20 cellular contexts compared by ENCODE assay signal in genomic region chr15:59523702-59524101, GRCh38.
A peak's percentile ranks its signal among the peaks of the same experiment; 100 is the strongest.
DNase-seq lines count a peak whose midpoint lies in the region; ATAC-seq and TF ChIP-seq lines count a peak whose summit lies in the region.
"Had no signal": no experiment of that assay in that cellular context is flagged by ENCODE, and none has a peak within 500 bp of the region (broad histone marks: within the 10 kb centered on the region; RNA-seq: fewer than 3 reads in every experiment).

No MANE protein-coding gene starts in this region.

- no peak overlapping the region for H3K4me3 ChIP-seq in psoas muscle
- H3K4me3 ChIP-seq: esophagus squamous epithelium, GM12878, hepatocyte had no signal

- POLR2A ChIA-PET in activated CD8-positive, alpha-beta T cell treated with anti-CD3 and anti-CD28 coated beads, Interleukin-2, amount 10 ng/mL, durations not matched to agents 7 days and 5 days (lab: Charles Lee): no interaction called here
- POLR2A ChIA-PET in activated CD8-positive, alpha-beta T cell treated with anti-CD3 and anti-CD28 coated beads for 36 hours (lab: Charles Lee): interaction anchor here (1.0 kb wide), 1 partner anchor 8 kb away, joined by 4 read pairs; no protein-coding TSS in a partner anchor

- TF ChIP-seq CTCF in activated CD8-positive, alpha-beta T cell treated with anti-CD3 and anti-CD28 coated beads for 36 hours (IDR thresholded peaks at IDR 0.05): no peak
- TF ChIP-seq CTCF in osteocyte (IDR thresholded peaks at IDR 0.05) (no peak), psoas muscle (IDR thresholded peaks at IDR 0.05) (no peak)

- H3K27me3 ChIP-seq in psoas muscle (ENCODE audit: insufficient read depth in 3 of 3, low read length in 2 of 3): no peaks in the 10 kb centered on the region
- H3K27me3 ChIP-seq: esophagus squamous epithelium, hepatocyte had no signal

- CTCF ChIA-PET in activated CD8-positive, alpha-beta T cell treated with anti-CD3 and anti-CD28 coated beads, Interleukin-2, amount 10 ng/mL, durations not matched to agents 7 days and 5 days (lab: Charles Lee): interaction anchor here (0.9 to 2.7 kb wide), 5 partner anchors 9 to 544 kb away, joined by 3 to 32 read pairs (median 4); no protein-coding TSS in a partner anchor
- CTCF ChIA-PET in activated CD8-positive, alpha-beta T cell treated with anti-CD3 and anti-CD28 coated beads for 36 hours (lab: Charles Lee): interaction anchor here (0.9 to 1.5 kb wide), 5 partner anchors 9 to 566 kb away, joined by 3 to 8 read pairs (median 4); partner anchors contain the start of gene MYO1E

- no peaks in the 10 kb centered on the region for H3K36me3 Mint-ChIP-seq in activated CD8-positive, alpha-beta T cell treated with anti-CD3 and anti-CD28 coated beads, Interleukin-2, amount 10 ng/mL, durations not matched to agents 7 days and 5 days (ENCODE audit: low read depth)
- no peaks in the 10 kb centered on the region for H3K36me3 Mint-ChIP-seq in activated CD8-positive, alpha-beta T cell treated with anti-CD3 and anti-CD28 coated beads for 36 hours (ENCODE audit: low read depth)
- H3K36me3 Mint-ChIP-seq in IgD-negative memory B cell: no peaks in the 10 kb centered on the region
- peaks cover 2% of the 10 kb centered on the region for H3K36me3 Mint-ChIP-seq in central memory CD8-positive, alpha-beta T cell (ENCODE audit: insufficient read depth)
- H3K36me3 Mint-ChIP-seq in osteocyte (ENCODE audit: unreplicated experiment): no peaks in the 10 kb centered on the region

- no peaks in the 10 kb centered on the region for H3K36me3 ChIP-seq in psoas muscle (ENCODE audit: insufficient read depth in 1 of 2, low read depth in 1 of 2)
- H3K36me3 ChIP-seq: esophagus squamous epithelium had no signal

- H3K9me3 Mint-ChIP-seq in activated CD8-positive, alpha-beta T cell treated with anti-CD3 and anti-CD28 coated beads, Interleukin-2, amount 10 ng/mL, durations not matched to agents 7 days and 5 days (ENCODE audit: insufficient read depth): no peaks in the 10 kb centered on the region
- no peaks in the 10 kb centered on the region for H3K9me3 Mint-ChIP-seq in activated CD8-positive, alpha-beta T cell treated with anti-CD3 and anti-CD28 coated beads for 36 hours
- H3K9me3 Mint-ChIP-seq in IgD-negative memory B cell: no peaks in the 10 kb centered on the region
- no peaks in the 10 kb centered on the region for H3K9me3 Mint-ChIP-seq in central memory CD8-positive, alpha-beta T cell
- no peaks in the 10 kb centered on the region for H3K9me3 Mint-ChIP-seq in osteocyte (ENCODE audit: unreplicated experiment)
- H3K9me3 Mint-ChIP-seq: endodermal cell; nephron; T-helper 2 cell treated with Interferon-gamma antibody and Interleukin-4, amounts not matched to agents 5 μg/mL and 100 μg/mL, for 36 hours had no signal

- H3K4me1 Mint-ChIP-seq in activated CD8-positive, alpha-beta T cell treated with anti-CD3 and anti-CD28 coated beads, Interleukin-2, amount 10 ng/mL, durations not matched to agents 7 days and 5 days (ENCODE audit: low read depth): peaks cover 27% of the 10 kb centered on the region
- H3K4me1 Mint-ChIP-seq in activated CD8-positive, alpha-beta T cell treated with anti-CD3 and anti-CD28 coated beads for 36 hours (ENCODE audit: low read depth): peaks cover 22% of the 10 kb centered on the region
- H3K4me1 Mint-ChIP-seq in IgD-negative memory B cell: peaks cover 34 to 47% (median 43%) of the 10 kb centered on the region in 3 donors
- H3K4me1 Mint-ChIP-seq in central memory CD8-positive, alpha-beta T cell: peaks cover 23% of the 10 kb centered on the region
- peaks cover under 1% of the 10 kb centered on the region for H3K4me1 Mint-ChIP-seq in osteocyte (ENCODE audit: unreplicated experiment)
- H3K4me1 Mint-ChIP-seq: nephron had no signal

- no peak for ATAC-seq in activated CD8-positive, alpha-beta T cell treated with anti-CD3 and anti-CD28 coated beads, Interleukin-2, amount 10 ng/mL, durations not matched to agents 7 days and 5 days
- ATAC-seq in activated CD8-positive, alpha-beta T cell treated with anti-CD3 and anti-CD28 coated beads for 36 hours: no peak
- ATAC-seq in central memory CD8-positive, alpha-beta T cell (replicated peaks; ENCODE audit: extremely low read depth, poor library complexity, severe bottlenecking): no peak
- no peak for ATAC-seq in psoas muscle
- ATAC-seq: left lobe of liver had no signal

- H3K27ac Mint-ChIP-seq in activated CD8-positive, alpha-beta T cell treated with anti-CD3 and anti-CD28 coated beads, Interleukin-2, amount 10 ng/mL, durations not matched to agents 7 days and 5 days: peak overlapping the region; percentile 2
- no peak overlapping the region for H3K27ac Mint-ChIP-seq in activated CD8-positive, alpha-beta T cell treated with anti-CD3 and anti-CD28 coated beads for 36 hours
- peak overlapping the region; percentile 80 to 94 (median 86) for H3K27ac Mint-ChIP-seq in IgD-negative memory B cell
- no peak overlapping the region for H3K27ac Mint-ChIP-seq in central memory CD8-positive, alpha-beta T cell (ENCODE audit: low read depth)
- no peak overlapping the region for H3K27ac Mint-ChIP-seq in osteocyte (ENCODE audit: unreplicated experiment)
- H3K27ac Mint-ChIP-seq: endodermal cell; nephron; progenitor cell of endocrine pancreas; T-helper 2 cell treated with Interferon-gamma antibody and Interleukin-4, amounts not matched to agents 5 μg/mL and 100 μg/mL, for 36 hours had no signal

- H3K4me1 ChIP-seq in psoas muscle: no peaks in the 10 kb centered on the region

- H3K4me3 Mint-ChIP-seq in activated CD8-positive, alpha-beta T cell treated with anti-CD3 and anti-CD28 coated beads, Interleukin-2, amount 10 ng/mL, durations not matched to agents 7 days and 5 days: no peak overlapping the region
- H3K4me3 Mint-ChIP-seq in activated CD8-positive, alpha-beta T cell treated with anti-CD3 and anti-CD28 coated beads for 36 hours: no peak overlapping the region
- H3K4me3 Mint-ChIP-seq in IgD-negative memory B cell (peak overlapping the region in 3 of 4 donors; percentile 36 to 89 (median 85)), osteocyte (ENCODE audit: unreplicated experiment) (no peak overlapping the region)
- peak overlapping the region; percentile 10 for H3K4me3 Mint-ChIP-seq in central memory CD8-positive, alpha-beta T cell
- H3K4me3 Mint-ChIP-seq: endodermal cell; nephron; T-helper 2 cell treated with Interferon-gamma antibody and Interleukin-4, amounts not matched to agents 5 μg/mL and 100 μg/mL, for 36 hours had no signal

- intact Hi-C loops in activated CD8-positive, alpha-beta T cell treated with anti-CD3 and anti-CD28 coated beads for 36 hours (cut with micrococcal nuclease): no loop called here
- intact Hi-C loops in psoas muscle (cut with DNase I): no loop called here

- H3K27ac ChIP-seq in psoas muscle: no peak overlapping the region
- H3K27ac ChIP-seq: esophagus squamous epithelium, hepatocyte had no signal

- no peaks in the 10 kb centered on the region for H3K9me3 ChIP-seq in psoas muscle
- H3K9me3 ChIP-seq: esophagus squamous epithelium, SK-N-SH had no signal

- 86% methylated on average over 6 of the region's 6 CpGs for WGBS in psoas muscle, 3 donors

- peaks cover 23% of the 10 kb centered on the region for H3K27me3 Mint-ChIP-seq in activated CD8-positive, alpha-beta T cell treated with anti-CD3 and anti-CD28 coated beads, Interleukin-2, amount 10 ng/mL, durations not matched to agents 7 days and 5 days (ENCODE audit: low read depth)
- H3K27me3 Mint-ChIP-seq in activated CD8-positive, alpha-beta T cell treated with anti-CD3 and anti-CD28 coated beads for 36 hours: no peaks in the 10 kb centered on the region
- H3K27me3 Mint-ChIP-seq in IgD-negative memory B cell (no peaks in the 10 kb centered on the region), osteocyte (ENCODE audit: unreplicated experiment) (peaks cover 15% of the 10 kb centered on the region)
- no peaks in the 10 kb centered on the region for H3K27me3 Mint-ChIP-seq in central memory CD8-positive, alpha-beta T cell
- H3K27me3 Mint-ChIP-seq: progenitor cell of endocrine pancreas had no signal

- peak; percentile 19 for DNase-seq in activated CD8-positive, alpha-beta T cell treated with anti-CD3 and anti-CD28 coated beads, Interleukin-2, amount 10 ng/mL, durations not matched to agents 7 days and 5 days
- no peak for DNase-seq in activated CD8-positive, alpha-beta T cell treated with anti-CD3 and anti-CD28 coated beads for 36 hours
- DNase-seq in central memory CD8-positive, alpha-beta T cell (ENCODE audit: low spot score in 2 of 2): no peak
- DNase-seq in osteocyte (ENCODE audit: extremely low spot score, unreplicated experiment) (peak; percentile 51), AML-193 (lab: John Stamatoyannopoulos, UW) (no peak), SKM-1 treated with dmso at 0.1 percent for 144 hours (lab: John Stamatoyannopoulos, UW; ENCODE audit: unreplicated experiment) (no peak), psoas muscle (no peak)
- DNase-seq: amniotic stem cell, cortex of kidney, esophagus squamous epithelium, NCI-H1048, SK-N-SH had no signal

Comparison
In these comparisons a context has a peak if more than half of its experiments do, and no peak if none do; other contexts are left out.
1. DNase-seq: peak in activated CD8-positive, alpha-beta T cell treated with anti-CD3 and anti-CD28 coated beads, Interleukin-2, amount 10 ng/mL, durations not matched to agents 7 days and 5 days (single experiment) and osteocyte (single experiment); none in activated CD8-positive, alpha-beta T cell treated with anti-CD3 and anti-CD28 coated beads for 36 hours (single experiment), central memory CD8-positive, alpha-beta T cell (0 of 2), AML-193 (0 of 2), SKM-1 treated with dmso at 0.1 percent for 144 hours (single experiment) and psoas muscle (0 of 2).
2. H3K27ac Mint-ChIP-seq: peak in activated CD8-positive, alpha-beta T cell treated with anti-CD3 and anti-CD28 coated beads, Interleukin-2, amount 10 ng/mL, durations not matched to agents 7 days and 5 days (single experiment) and IgD-negative memory B cell (3 of 3); none in activated CD8-positive, alpha-beta T cell treated with anti-CD3 and anti-CD28 coated beads for 36 hours (single experiment), central memory CD8-positive, alpha-beta T cell (single experiment) and osteocyte (single experiment).
3. H3K4me3 Mint-ChIP-seq: peak in IgD-negative memory B cell (3 of 4) and central memory CD8-positive, alpha-beta T cell (single experiment); none in activated CD8-positive, alpha-beta T cell treated with anti-CD3 and anti-CD28 coated beads, Interleukin-2, amount 10 ng/mL, durations not matched to agents 7 days and 5 days (single experiment), activated CD8-positive, alpha-beta T cell treated with anti-CD3 and anti-CD28 coated beads for 36 hours (single experiment) and osteocyte (single experiment).